ENCODE assay signal across 18 cellular contexts in genomic region chr7:99090811-99091582, GRCh38. TPM values are rescaled to one million over a fixed set of nuclear protein-coding genes. Genes with fewer than 3 reads are reported as not detected.
DNase-seq lines count a peak whose midpoint lies in the region; ATAC-seq, FAIRE-seq and TF ChIP-seq lines count a peak whose summit lies in the region.
"Had no signal": no experiment of that assay in that cellular context is flagged by ENCODE, and none has a peak within 500 bp of the region (broad histone marks: within the 10 kb centered on the region; RNA-seq: fewer than 3 reads in every experiment).

No MANE protein-coding gene starts in this region.

- CTCF ChIA-PET in BJ (lab: Yijun Ruan, JAX), result interaction anchor here (0.6 to 1.4 kb wide), 2 partner anchors 9 to 229 kb away, joined by 3 to 4 read pairs; no protein-coding TSS in a partner anchor
- CTCF ChIA-PET in HepG2 (lab: Yijun Ruan, JAX; ENCODE audit: low intra/inter-chr PET ratio, low total read pairs), result no interaction called here

- TF ChIP-seq CTCF in BJ (IDR thresholded peaks at IDR 0.05; ENCODE audit: insufficient read depth, low read depth, low read length) (no peak), LNCaP clone FGC (IDR thresholded peaks at IDR 0.05; ENCODE audit: control insufficient read depth, extremely low read depth, insufficient read depth) (no peak), chondrocyte (IDR thresholded peaks at IDR 0.05) (no peak), HepG2 (CRISPR knock-in tag; IDR thresholded peaks at IDR 0.05) (no peak), upper lobe of right lung (IDR thresholded peaks at IDR 0.05) (no peak), stomach (IDR thresholded peaks at IDR 0.05) (no peak), GM23338 (conservative IDR thresholded peaks at IDR 0.05; ENCODE audit: low read depth in 2 of 2) (no peak)

- H3K27ac Mint-ChIP-seq in chondrocyte (ENCODE audit: unreplicated experiment), result peak overlapping the region; percentile 92
- H3K27ac Mint-ChIP-seq in GM23338, result no peak overlapping the region; the same call in 1 of the 2 replicates
- H3K27ac Mint-ChIP-seq: activated CD4-positive, alpha-beta memory T cell treated with anti-CD3 and anti-CD28 coated beads, Interleukin-2, amount 10 ng/mL, durations not matched to agents 7 days and 5 days; activated T-helper 2 cell treated with anti-CD3 and anti-CD28 coated beads, Interferon-gamma antibody, Interleukin-2, Interleukin-4, amounts not matched to agents 10 μg/mL and 5 μg/mL and 100 μg/mL, durations not matched to agents 14 hours and 24 hours and 36 hours; CD4-positive, CD25-positive, alpha-beta regulatory T cell; memory B cell had no signal

- intact Hi-C loops in HepG2 (cut with micrococcal nuclease; ENCODE audit: unreplicated experiment), result no loop called here
- intact Hi-C loops in upper lobe of right lung (cut with DNase I), result no loop called here
- intact Hi-C loops in stomach (cut with DNase I; ENCODE audit: low total_unique reads), result no loop called here

- 97% methylated on average over 6 of the region's 6 CpGs for WGBS in HepG2 (ENCODE audit: low lambda C conversion rate)
- WGBS in stomach, 5 donors, result 73 to 90% (median 83%) methylated on average over 6 of the region's 6 CpGs

- H3K9me2 ChIP-seq in GM23338 (ENCODE audit: insufficient read depth), result no peaks in the 10 kb centered on the region

- H3K4me1 Mint-ChIP-seq in chondrocyte (ENCODE audit: low read depth), result peaks cover 50% of the 10 kb centered on the region
- H3K4me1 Mint-ChIP-seq in GM23338, result peaks cover under 1% of the 10 kb centered on the region; the same call in 2 of the 3 replicates
- H3K4me1 Mint-ChIP-seq: activated CD4-positive, alpha-beta memory T cell treated with anti-CD3 and anti-CD28 coated beads, Interleukin-2, amount 10 ng/mL, durations not matched to agents 7 days and 5 days had no signal

- H3K4me3 Mint-ChIP-seq in chondrocyte (ENCODE audit: unreplicated experiment) (no peak overlapping the region), GM23338 (no peak overlapping the region)
- H3K4me3 Mint-ChIP-seq: activated CD4-positive, alpha-beta memory T cell treated with anti-CD3 and anti-CD28 coated beads, Interleukin-2, amount 10 ng/mL, durations not matched to agents 7 days and 5 days; CD4-positive, CD25-positive, alpha-beta regulatory T cell; memory B cell had no signal

- H2AFZ ChIP-seq in HepG2 (ENCODE audit: low read length) (no peak overlapping the region), GM23338 (no peak overlapping the region)

- TF ChIP-seq POLR2A in HepG2 (IDR thresholded peaks at IDR 0.05; ENCODE audit: insufficient read depth in 1 of 2, low read depth in 2 of 2, low read length in 2 of 2) (no peak), stomach (IDR thresholded peaks at IDR 0.05) (no peak)

- peaks cover 5% of the 10 kb centered on the region for H3K9me3 Mint-ChIP-seq in chondrocyte (ENCODE audit: low read depth)
- H3K9me3 Mint-ChIP-seq in GM23338, result peaks cover 9% of the 10 kb centered on the region; the same call in 2 of the 3 replicates

- no peak for TF ChIP-seq RAD21 in HepG2 (CRISPR knock-in tag; IDR thresholded peaks at IDR 0.05)

- H4K20me1 ChIP-seq in HepG2 (ENCODE audit: insufficient read depth, low read length) (no peaks in the 10 kb centered on the region), GM23338 (replicated peaks; ENCODE audit: insufficient read depth) (peaks cover 29% of the 10 kb centered on the region)

- peak overlapping the region; percentile 74 for H3K27ac ChIP-seq in HepG2 (ENCODE audit: extremely low read length, insufficient read depth, low read length)
- no peak overlapping the region for H3K27ac ChIP-seq in upper lobe of right lung
- no peak overlapping the region for H3K27ac ChIP-seq in stomach
- H3K27ac ChIP-seq in GM23338 (ENCODE audit: low read depth), result no peak overlapping the region
- H3K27ac ChIP-seq: gastroesophageal sphincter, neutrophil had no signal

- POLR2A ChIA-PET in BJ (lab: Charles Lee) (no interaction called here), HepG2 (lab: Yijun Ruan, JAX) (no interaction called here)

- H3K9me3 ChIP-seq in HepG2 (ENCODE audit: low read length) (no peaks in the 10 kb centered on the region), upper lobe of right lung (no peaks in the 10 kb centered on the region), stomach (no peaks in the 10 kb centered on the region)
- H3K9me3 ChIP-seq: gastroesophageal sphincter, neutrophil had no signal

- H3K4me1 ChIP-seq in HepG2 (ENCODE audit: insufficient read depth, low read length), result peaks cover 64% of the 10 kb centered on the region
- H3K4me1 ChIP-seq in upper lobe of right lung, result peaks cover 7% of the 10 kb centered on the region
- H3K4me1 ChIP-seq in stomach, result peaks cover 21 to 56% (median 44%) of the 10 kb centered on the region in 4 donors
- H3K4me1 ChIP-seq in GM23338 (ENCODE audit: insufficient read depth), result peaks cover 8% of the 10 kb centered on the region; the same call in 1 of the 2 replicates

- no peaks in the 10 kb centered on the region for H3K27me3 Mint-ChIP-seq in chondrocyte (ENCODE audit: low read depth)
- no peaks in the 10 kb centered on the region for H3K27me3 Mint-ChIP-seq in GM23338 (ENCODE audit: insufficient read depth, low read depth, poor library complexity)
- H3K27me3 Mint-ChIP-seq: activated CD4-positive, alpha-beta memory T cell treated with anti-CD3 and anti-CD28 coated beads, Interleukin-2, amount 10 ng/mL, durations not matched to agents 7 days and 5 days; CD4-positive, CD25-positive, alpha-beta regulatory T cell; memory B cell had no signal

- H3K9ac ChIP-seq in HepG2 (ENCODE audit: insufficient read depth, low read depth, low read length), result no peak overlapping the region

- in situ Hi-C loops in HepG2 (cut with HindIII; ENCODE audit: extremely low pct_ligation_motif_present, low pct_unique_long_range_greater_than_20kb), result no loop called here

- DNase-seq in BJ (ENCODE audit: low read depth) (peak; percentile 66), LNCaP clone FGC (ENCODE audit: low read depth) (peak; percentile 52), chondrocyte (ENCODE audit: low spot score) (no peak), HepG2 (ENCODE audit: low spot score) (no peak), upper lobe of right lung (no peak), stomach (no peak), GM23338 (ENCODE audit: low spot score) (no peak)
- DNase-seq: activated CD4-positive, alpha-beta memory T cell treated with anti-CD3 and anti-CD28 coated beads, Interleukin-2, amount 10 ng/mL, durations not matched to agents 7 days and 5 days; CD4-positive, CD25-positive, alpha-beta regulatory T cell; GDM1; NCI-H1417 treated with DMSO at 0.1 percent for 48 hours; stimulated activated CD4-positive, alpha-beta T cell treated with anti-CD3 and anti-CD28 coated beads, Interleukin-2, amount 100 ng/mL, for 48 hours had no signal

- H3K36me3 Mint-ChIP-seq in chondrocyte (ENCODE audit: low read depth) (peaks cover 7% of the 10 kb centered on the region), GM23338 (ENCODE audit: low read depth) (peaks cover 16% of the 10 kb centered on the region; the same call in 2 of the 3 replicates)

- H3K4me3 ChIP-seq in BJ (ENCODE audit: low read depth, low read length), result no peak overlapping the region
- H3K4me3 ChIP-seq in LNCaP clone FGC (ENCODE audit: low read depth, low read length), result no peak overlapping the region
- H3K4me3 ChIP-seq in HepG2 (replicated peaks in 1 of 3; ENCODE audit: insufficient read depth in 1 of 3, low read depth in 2 of 3, low read length in 3 of 3), result no peak overlapping the region
- H3K4me3 ChIP-seq in upper lobe of right lung, result no peak overlapping the region
- no peak overlapping the region for H3K4me3 ChIP-seq in stomach
- H3K4me3 ChIP-seq in GM23338, result no peak overlapping the region
- H3K4me3 ChIP-seq: gastroesophageal sphincter had no signal

- ATAC-seq in HepG2 (no peak), upper lobe of right lung (no peak), GM21526 (IDR thresholded peaks at IDR 0.05; ENCODE audit: low FRiP score, unreplicated experiment) (no peak), GM23338 (no peak)
- ATAC-seq: gastroesophageal sphincter, sciatic nerve had no signal

- H3K27me3 ChIP-seq in BJ (ENCODE audit: control insufficient read depth, insufficient read depth, low read length) (no peaks in the 10 kb centered on the region), HepG2 (ENCODE audit: control insufficient read depth in 1 of 2, insufficient read depth in 2 of 2, low read length in 2 of 2) (no peaks in the 10 kb centered on the region), upper lobe of right lung (no peaks in the 10 kb centered on the region), stomach (no peaks in the 10 kb centered on the region), GM23338 (ENCODE audit: insufficient read depth) (no peaks in the 10 kb centered on the region)
- H3K27me3 ChIP-seq: gastroesophageal sphincter, neutrophil had no signal

- no peak for TF ChIP-seq EP300 in HepG2 (IDR thresholded peaks at IDR 0.05; ENCODE audit: low read depth in 2 of 2, low read length in 2 of 2)
- TF ChIP-seq EP300 in HepG2 (CRISPR knock-in tag; IDR thresholded peaks at IDR 0.05; ENCODE audit: borderline replicate concordance), result no peak
- no peak for TF ChIP-seq EP300 in stomach (IDR thresholded peaks at IDR 0.05)

- no peak for FAIRE-seq in HepG2 (lab: Jason Lieb, UNC)

- H3K79me2 ChIP-seq in HepG2 (ENCODE audit: insufficient read depth, low read length) (peaks cover 73% of the 10 kb centered on the region), GM23338 (replicated peaks; ENCODE audit: insufficient read depth) (peaks cover 100% of the 10 kb centered on the region)

- no TSS peak for BruUV-seq in HepG2 (replicated peaks; lab: Mats Ljungman, UMichigan)

- no peaks in the 10 kb centered on the region for H3K36me3 ChIP-seq in BJ (ENCODE audit: control insufficient read depth, insufficient read depth, low read length)
- H3K36me3 ChIP-seq in HepG2 (replicated peaks in 1 of 2; ENCODE audit: control insufficient read depth in 1 of 2, insufficient read depth in 2 of 2, low read length in 2 of 2), result no peaks in the 10 kb centered on the region; a peak in 1 of 5 replicates
- H3K36me3 ChIP-seq in upper lobe of right lung, result no peaks in the 10 kb centered on the region
- no peaks in the 10 kb centered on the region for H3K36me3 ChIP-seq in stomach
- peaks cover 3% of the 10 kb centered on the region; the same call in 1 of the 2 replicates for H3K36me3 ChIP-seq in GM23338 (ENCODE audit: insufficient read depth)
- H3K36me3 ChIP-seq: gastroesophageal sphincter, neutrophil had no signal

- H3K4me2 ChIP-seq in HepG2 (ENCODE audit: low read depth, low read length) (no peak overlapping the region), GM23338 (no peak overlapping the region)

- H3F3A ChIP-seq in GM23338 (replicated peaks; ENCODE audit: low read depth), result no peaks in the 10 kb centered on the region

RNA-seq across cellular contexts. Expression of gene SMURF1, which starts 52.9 kb away (rescaled TPM):
- polyA plus RNA-seq in BJ (2011; rRNA removed) (14.0 and 15.4 TPM in 2 replicates), HepG2 (2011; rRNA removed) (8.3 and 8.7 TPM in 2 replicates), stomach (10 to 100 TPM in 1 of 3 donors, 1 to 10 TPM in 2; 8.0 to 14.8 (median 9.4) TPM), GM23338 (2016; fragmentation: Nextera tagmentation; extraction: Ambion mirVana) (5.0 and 5.8 TPM in 2 replicates)
- 12.0 and 12.2 TPM in 2 replicates for polyA minus RNA-seq in BJ (2011; rRNA and poly(A)+ RNA removed)
- total RNA-seq in chondrocyte (28.2 to 32.2 TPM (median 30.2 TPM) in 3 replicates), HepG2 (2016; rRNA removed; fragmentation: Illumina TruSeq; extraction: Trizol) (11.1 and 12.0 TPM in 2 replicates), upper lobe of right lung (35.0 TPM), stomach (10 to 100 TPM; 28.6 to 46.8 (median 36.5) TPM)
- 2.3 and 2.9 TPM in 2 replicates for total RNA-seq in HepG2 (2016; cell fraction: cytosol; rRNA removed; fragmentation: Illumina TruSeq; extraction: Trizol; ENCODE audit: low read depth)
- 8.8 and 11.5 TPM in 2 replicates for total RNA-seq in HepG2 (2016; cell fraction: insoluble cytoplasmic fraction; rRNA removed; fragmentation: Illumina TruSeq; extraction: Trizol)
- 6.2 and 6.6 TPM in 2 replicates for total RNA-seq in HepG2 (2016; cell fraction: membrane; rRNA removed; fragmentation: Illumina TruSeq; extraction: Trizol)
- 8.5 and 10.7 TPM in 2 replicates for total RNA-seq in HepG2 (2016; cell fraction: nucleus; rRNA removed; fragmentation: Illumina TruSeq; extraction: Trizol)
- polyA plus RNA-seq in HepG2 (2011; cell fraction: cytosol; rRNA removed), result 4.6 and 5.6 TPM in 2 replicates
- 13.6 and 15.4 TPM in 2 replicates for polyA plus RNA-seq in HepG2 (2011; cell fraction: nucleus; rRNA removed)
- polyA plus RNA-seq in HepG2 (2012), result 10.1 and 10.6 TPM in 2 replicates
- 0.75 and 0.81 TPM in 2 replicates for polyA plus RNA-seq in HepG2 (2016; cell fraction: cytosol; fragmentation: Illumina TruSeq; extraction: Trizol; ENCODE audit: low read depth)
- polyA plus RNA-seq in HepG2 (2016; cell fraction: insoluble cytoplasmic fraction; fragmentation: Illumina TruSeq; extraction: Trizol; ENCODE audit: low read depth), result 7.6 and 8.8 TPM in 2 replicates
- 1.8 and 2.7 TPM in 2 replicates for polyA plus RNA-seq in HepG2 (2016; cell fraction: membrane; fragmentation: Illumina TruSeq; extraction: Trizol; ENCODE audit: low read depth)
- 15.0 and 17.6 TPM in 2 replicates for polyA plus RNA-seq in HepG2 (2016; cell fraction: nucleus; fragmentation: Illumina TruSeq; extraction: Trizol; ENCODE audit: insufficient read depth, low read depth)
- 9.8 and 14.1 TPM in 2 replicates for polyA minus RNA-seq in HepG2 (2011; rRNA and poly(A)+ RNA removed; ENCODE audit: low replicate concordance)
- 5.8 and 6.4 TPM in 2 replicates for polyA minus RNA-seq in HepG2 (2011; cell fraction: cytosol; rRNA and poly(A)+ RNA removed)
- 13.4 and 14.2 TPM in 2 replicates for polyA minus RNA-seq in HepG2 (2011; cell fraction: nucleus; rRNA and poly(A)+ RNA removed)
- 17.5 and 23.9 TPM in 2 replicates for total RNA-seq in GM23338 (2014; rRNA removed; shearing (Covaris generic))

Comparison
In these comparisons a context has a peak if more than half of its experiments do, and no peak if none do; other contexts are left out.
1. DNase-seq: peak in BJ (single experiment) and LNCaP clone FGC (single experiment); none in chondrocyte (single experiment), HepG2 (single experiment), upper lobe of right lung (single experiment), stomach (single experiment) and GM23338 (single experiment).